In genomic region chr6:36432151-36432633, GRCh38 we compare ENCODE assay signal across 14 cellular contexts. TPM values are rescaled to one million over a fixed set of nuclear protein-coding genes. Genes with fewer than 3 reads are reported as not detected.
DNase-seq lines count a peak whose midpoint lies in the region; ATAC-seq lines count a peak whose summit lies in the region.
"Had no signal": no experiment of that assay in that cellular context is flagged by ENCODE, and none has a peak within 500 bp of the region (broad histone marks: within the 10 kb centered on the region; RNA-seq: fewer than 3 reads in every experiment).

No MANE protein-coding gene starts in this region.

- intact Hi-C loops in activated CD4-positive, alpha-beta T cell treated with anti-CD3 and anti-CD28 coated beads, Interleukin-2, amount 10 ng/mL, durations not matched to agents 24 days and 14 days (cut with micrococcal nuclease), result no loop called here

- peak overlapping the region; percentile 51 for H3K27ac Mint-ChIP-seq in activated CD4-positive, alpha-beta T cell treated with anti-CD3 and anti-CD28 coated beads, Interleukin-2, amount 10 ng/mL, durations not matched to agents 24 days and 14 days
- H3K27ac Mint-ChIP-seq in stimulated activated effector memory CD8-positive, alpha-beta T cell treated with anti-CD3 and anti-CD28 coated beads, Interleukin-12 subunit alpha, Interleukin-12 subunit beta, amount 100 ng/mL, for 72 hours, result peak overlapping the region; percentile 58
- H3K27ac Mint-ChIP-seq: type B pancreatic cell had no signal

- H3K9me3 Mint-ChIP-seq in activated CD4-positive, alpha-beta T cell treated with anti-CD3 and anti-CD28 coated beads, Interleukin-2, amount 10 ng/mL, durations not matched to agents 24 days and 14 days, result no peaks in the 10 kb centered on the region
- no peaks in the 10 kb centered on the region for H3K9me3 Mint-ChIP-seq in stimulated activated effector memory CD8-positive, alpha-beta T cell treated with anti-CD3 and anti-CD28 coated beads, Interleukin-12 subunit alpha, Interleukin-12 subunit beta, amount 100 ng/mL, for 72 hours
- H3K9me3 Mint-ChIP-seq: immature natural killer cell, type B pancreatic cell had no signal

- H3K27me3 Mint-ChIP-seq in activated CD4-positive, alpha-beta T cell treated with anti-CD3 and anti-CD28 coated beads, Interleukin-2, amount 10 ng/mL, durations not matched to agents 24 days and 14 days, result peaks cover 1% of the 10 kb centered on the region
- H3K27me3 Mint-ChIP-seq: type B pancreatic cell had no signal

- H3K36me3 Mint-ChIP-seq in activated CD4-positive, alpha-beta T cell treated with anti-CD3 and anti-CD28 coated beads, Interleukin-2, amount 10 ng/mL, durations not matched to agents 24 days and 14 days (ENCODE audit: low read depth), result no peaks in the 10 kb centered on the region
- H3K36me3 Mint-ChIP-seq in stimulated activated effector memory CD8-positive, alpha-beta T cell treated with anti-CD3 and anti-CD28 coated beads, Interleukin-12 subunit alpha, Interleukin-12 subunit beta, amount 100 ng/mL, for 72 hours, result no peaks in the 10 kb centered on the region
- H3K36me3 Mint-ChIP-seq: immature natural killer cell, type B pancreatic cell had no signal

- no peak for DNase-seq in activated CD4-positive, alpha-beta T cell treated with anti-CD3 and anti-CD28 coated beads, Interleukin-2, amount 10 ng/mL, durations not matched to agents 24 days and 14 days
- DNase-seq in activated CD4-positive, alpha-beta T cell treated with anti-CD3 and anti-CD28 coated beads for 48 hours, result no peak
- DNase-seq in NCI-H226 (peak; percentile 76), fibroblast of gingiva (ENCODE audit: low read depth) (peak; percentile 7), occipital lobe (lab: John Stamatoyannopoulos, UW) (no peak), NOMO-1 (lab: John Stamatoyannopoulos, UW; ENCODE audit: unreplicated experiment in 2 of 2) (no peak), SIG-M5 treated with dmso at 0.1 percent for 504 hours (lab: John Stamatoyannopoulos, UW; ENCODE audit: unreplicated experiment) (no peak)
- no peak for DNase-seq in stimulated activated effector memory CD8-positive, alpha-beta T cell treated with anti-CD3 and anti-CD28 coated beads, Interleukin-12 subunit alpha, Interleukin-12 subunit beta, amount 100 ng/mL, for 72 hours (ENCODE audit: low spot score in 2 of 2)
- DNase-seq: activated CD4-positive, CD25-positive, alpha-beta regulatory T cell treated with anti-CD3 and anti-CD28 coated beads, Interleukin-2, amount 50 U/mL, for 72 hours; DND-41; immature natural killer cell; NCI-H524 had no signal

- no peak for ATAC-seq in stimulated activated effector memory CD8-positive, alpha-beta T cell treated with anti-CD3 and anti-CD28 coated beads, Interleukin-12 subunit alpha, Interleukin-12 subunit beta, amount 100 ng/mL, for 72 hours

- H3K4me3 Mint-ChIP-seq in activated CD4-positive, alpha-beta T cell treated with anti-CD3 and anti-CD28 coated beads, Interleukin-2, amount 10 ng/mL, durations not matched to agents 24 days and 14 days, result no peak overlapping the region
- no peak overlapping the region for H3K4me3 Mint-ChIP-seq in stimulated activated effector memory CD8-positive, alpha-beta T cell treated with anti-CD3 and anti-CD28 coated beads, Interleukin-12 subunit alpha, Interleukin-12 subunit beta, amount 100 ng/mL, for 72 hours
- H3K4me3 Mint-ChIP-seq: immature natural killer cell, type B pancreatic cell had no signal

- peaks cover 5% of the 10 kb centered on the region for H3K4me1 Mint-ChIP-seq in activated CD4-positive, alpha-beta T cell treated with anti-CD3 and anti-CD28 coated beads, Interleukin-2, amount 10 ng/mL, durations not matched to agents 24 days and 14 days
- peaks cover 6% of the 10 kb centered on the region for H3K4me1 Mint-ChIP-seq in stimulated activated effector memory CD8-positive, alpha-beta T cell treated with anti-CD3 and anti-CD28 coated beads, Interleukin-12 subunit alpha, Interleukin-12 subunit beta, amount 100 ng/mL, for 72 hours
- H3K4me1 Mint-ChIP-seq: immature natural killer cell had no signal

RNA-seq across cellular contexts. Expression of gene PXT1, which starts 10.5 kb away (rescaled TPM):
- total RNA-seq in activated CD4-positive, alpha-beta T cell treated with anti-CD3 and anti-CD28 coated beads, Interleukin-2, amount 10 ng/mL, durations not matched to agents 24 days and 14 days, result 0.09 and 0.30 TPM in 2 replicates
- total RNA-seq in occipital lobe, result not detected
- total RNA-seq: smooth muscle cell had no signal

RNA-seq across cellular contexts. Expression of gene KCTD20, which starts 10.6 kb away (rescaled TPM):
- total RNA-seq in activated CD4-positive, alpha-beta T cell treated with anti-CD3 and anti-CD28 coated beads, Interleukin-2, amount 10 ng/mL, durations not matched to agents 24 days and 14 days, result 62.2 and 62.4 TPM in 2 replicates
- total RNA-seq in occipital lobe, result 79.9 TPM

RNA-seq across cellular contexts. Expression of gene ETV7, which starts 44.7 kb away (rescaled TPM):
- 0.54 and 0.57 TPM in 2 replicates for total RNA-seq in activated CD4-positive, alpha-beta T cell treated with anti-CD3 and anti-CD28 coated beads, Interleukin-2, amount 10 ng/mL, durations not matched to agents 24 days and 14 days
- not detected for total RNA-seq in occipital lobe
- total RNA-seq: smooth muscle cell had no signal

Comparison
In these comparisons a context has a peak if more than half of its experiments do, and no peak if none do; other contexts are left out.
1. DNase-seq: peak in NCI-H226 (single experiment) and fibroblast of gingiva (single experiment); none in activated CD4-positive, alpha-beta T cell treated with anti-CD3 and anti-CD28 coated beads, Interleukin-2, amount 10 ng/mL, durations not matched to agents 24 days and 14 days (single experiment), activated CD4-positive, alpha-beta T cell treated with anti-CD3 and anti-CD28 coated beads for 48 hours (single experiment), stimulated activated effector memory CD8-positive, alpha-beta T cell treated with anti-CD3 and anti-CD28 coated beads, Interleukin-12 subunit alpha, Interleukin-12 subunit beta, amount 100 ng/mL, for 72 hours (0 of 2), occipital lobe (single experiment), NOMO-1 (0 of 2) and SIG-M5 treated with dmso at 0.1 percent for 504 hours (single experiment).